ENCODE assay signal across 22 cellular contexts in the genomic region with DNA sequence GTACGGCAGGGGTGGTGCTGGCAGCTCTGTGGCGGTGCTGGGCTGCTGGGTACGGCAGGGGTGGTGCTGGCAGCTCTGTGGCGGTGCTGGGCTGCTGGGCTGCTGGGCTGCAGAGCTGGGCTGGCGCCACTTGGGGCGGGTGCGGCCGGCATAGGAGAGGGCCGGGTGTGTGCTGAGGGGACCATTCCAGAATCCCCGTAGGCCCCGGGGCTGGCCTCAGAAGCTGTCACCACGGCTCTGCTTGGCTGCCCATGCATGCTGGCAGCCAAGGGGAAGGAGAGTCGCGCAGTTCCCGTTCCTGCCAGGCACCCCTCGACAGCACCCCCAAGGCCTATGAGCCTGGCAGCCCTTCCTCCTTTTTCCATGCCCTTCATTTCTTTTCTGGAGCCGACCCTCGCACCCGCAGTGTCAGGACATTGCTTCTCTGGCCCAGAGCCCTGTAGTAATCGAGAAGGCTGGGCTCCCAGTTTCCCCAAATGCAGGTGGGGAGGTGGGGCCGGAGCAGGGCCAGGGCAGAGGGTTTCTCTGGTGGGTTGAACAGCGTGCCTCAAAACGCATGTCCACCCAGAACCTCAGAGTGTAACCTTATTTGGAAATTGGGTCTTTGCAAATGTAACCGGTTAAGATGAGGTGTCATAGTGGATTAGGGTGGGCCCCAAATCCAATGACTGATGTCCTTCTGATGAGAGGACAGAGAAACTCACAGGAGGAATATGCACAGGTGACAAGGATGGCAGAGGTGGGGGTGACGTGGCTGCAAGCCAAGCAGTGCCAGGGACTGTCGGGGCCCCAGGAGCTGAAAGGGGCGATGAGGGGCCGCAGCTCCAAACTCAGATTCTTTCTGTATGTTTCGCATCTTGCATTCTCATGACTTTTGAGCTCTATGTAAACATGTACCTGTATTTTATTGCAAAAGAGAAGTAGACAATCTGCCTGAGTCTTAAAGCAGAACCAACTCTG.
DNase-seq lines count a peak whose midpoint lies in the region; ATAC-seq lines count a peak whose summit lies in the region.
"Had no signal": no experiment of that assay in that cellular context is flagged by ENCODE, and none has a peak within 500 bp of the region (broad histone marks: within the 10 kb centered on the region; RNA-seq: fewer than 3 reads in every experiment).

No MANE protein-coding gene starts in this region.

- intact Hi-C loops in left cardiac atrium (cut with DNase I) (no loop called here), cardiac septum (cut with DNase I) (no loop called here), aorta (cut with DNase I) (no loop called here)

- H3K27ac ChIP-seq in cingulate gyrus (ENCODE audit: low read depth, low read length), result peak overlapping the region; percentile 72
- H3K27ac ChIP-seq in aorta (ENCODE audit: low read depth in 1 of 2, low read length in 2 of 2), result peak overlapping the region in 1 of 2 donors; percentile 7
- H3K27ac ChIP-seq: A549, epithelial cell of prostate, KMS-11, left lung, psoas muscle, WERI-Rb-1 had no signal

- no peaks in the 10 kb centered on the region for H3K9me3 ChIP-seq in aorta (ENCODE audit: control insufficient read depth, low read length)
- H3K9me3 ChIP-seq: A549, BE2C had no signal

- no peaks in the 10 kb centered on the region for H3K4me1 ChIP-seq in aorta (ENCODE audit: control insufficient read depth in 1 of 2, insufficient read depth in 2 of 2, low read length in 2 of 2)
- H3K4me1 ChIP-seq: A549, BE2C, left lung, psoas muscle had no signal

- no peaks in the 10 kb centered on the region for H3K27me3 ChIP-seq in aorta (ENCODE audit: control insufficient read depth in 1 of 2, insufficient read depth in 2 of 2, low read length in 1 of 2)

- no peak overlapping the region for H3K4me3 ChIP-seq in aorta (ENCODE audit: low read length in 2 of 2)
- H3K4me3 ChIP-seq: A549, left lung, psoas muscle had no signal

- no peaks in the 10 kb centered on the region for H3K27me3 Mint-ChIP-seq in naive B cell
- H3K27me3 Mint-ChIP-seq in activated T-cell treated with anti-CD3 and anti-CD28 coated beads, Interleukin-2, amount 50 U/mL, for 72 hours (ENCODE audit: low read depth), result no peaks in the 10 kb centered on the region

- ATAC-seq in left cardiac atrium (no peak), naive B cell (ENCODE audit: low read depth in 2 of 2) (peak; percentile 25 to 28), aorta (ENCODE audit: low FRiP score) (peak; percentile 17), HG03571 (IDR thresholded peaks at IDR 0.05; ENCODE audit: unreplicated experiment) (no peak)
- no peak for ATAC-seq in activated T-cell treated with anti-CD3 and anti-CD28 coated beads, Interleukin-2, amount 50 U/mL, for 72 hours (replicated peaks in 1 of 2)
- ATAC-seq: left lung, psoas muscle, SK-N-SH treated with all-trans-retinoic acid at 6 μM for 48 hours had no signal

- WGBS in aorta, 2 donors, result 31 to 32% methylated on average over 27 to 29 of the region's 29 CpGs

- peaks cover 5 to 40% (median 24%) of the 10 kb centered on the region in 7 donors for H3K9me3 Mint-ChIP-seq in naive B cell
- H3K9me3 Mint-ChIP-seq in activated T-cell treated with anti-CD3 and anti-CD28 coated beads, Interleukin-2, amount 50 U/mL, for 72 hours, result peaks cover 3 to 12% of the 10 kb centered on the region in 2 donors

- H3K4me3 Mint-ChIP-seq in naive B cell, result peak overlapping the region; percentile 27 to 77 (median 58)
- no peak overlapping the region for H3K4me3 Mint-ChIP-seq in activated T-cell treated with anti-CD3 and anti-CD28 coated beads, Interleukin-2, amount 50 U/mL, for 72 hours
- H3K4me3 Mint-ChIP-seq: activated naive CD8-positive, alpha-beta T cell treated with anti-CD3 and anti-CD28 coated beads for 36 hours; T-helper 2 cell treated with Interferon-gamma antibody and Interleukin-4, amounts not matched to agents 5 μg/mL and 100 μg/mL, for 36 hours had no signal

- DNase-seq in left cardiac atrium (peak; percentile 12), cardiac septum (ENCODE audit: low spot score) (no peak), naive B cell (no peak), aorta (peak; percentile 56 to 81), islet precursor cell (no peak)
- no peak for DNase-seq in activated T-cell treated with anti-CD3 and anti-CD28 coated beads, Interleukin-2, amount 50 U/mL, for 72 hours
- DNase-seq: activated CD4-positive, alpha-beta T cell treated with anti-CD3 and anti-CD28 coated beads, Interleukin-2, amount 50 U/mL, for 1 hour; activated naive CD8-positive, alpha-beta T cell treated with anti-CD3 and anti-CD28 coated beads for 36 hours; BE2C; COR-L47; effector CD4-positive, alpha-beta T cell; NCI-H526 treated with DMSO at 0.1 percent for 48 hours; WERI-Rb-1 had no signal

- peaks cover 12 to 29% of the 10 kb centered on the region in 2 donors for H3K36me3 Mint-ChIP-seq in naive B cell
- peaks cover 2 to 6% of the 10 kb centered on the region in 2 donors for H3K36me3 Mint-ChIP-seq in activated T-cell treated with anti-CD3 and anti-CD28 coated beads, Interleukin-2, amount 50 U/mL, for 72 hours (ENCODE audit: insufficient read depth in 2 of 2)

- no peaks in the 10 kb centered on the region for H3K36me3 ChIP-seq in aorta (ENCODE audit: control insufficient read depth in 1 of 2, insufficient read depth in 2 of 2, low read length in 1 of 2)
- H3K36me3 ChIP-seq: BE2C, left lung, WERI-Rb-1 had no signal

- peak overlapping the region in 5 of 6 donors; percentile 30 to 60 (median 49) for H3K27ac Mint-ChIP-seq in naive B cell
- H3K27ac Mint-ChIP-seq in activated T-cell treated with anti-CD3 and anti-CD28 coated beads, Interleukin-2, amount 50 U/mL, for 72 hours, result no peak overlapping the region
- H3K27ac Mint-ChIP-seq: activated naive CD8-positive, alpha-beta T cell treated with anti-CD3 and anti-CD28 coated beads for 36 hours; T-helper 2 cell treated with Interferon-gamma antibody and Interleukin-4, amounts not matched to agents 5 μg/mL and 100 μg/mL, for 36 hours had no signal

- H3K4me1 Mint-ChIP-seq in naive B cell, result peaks cover 47 to 63% (median 57%) of the 10 kb centered on the region in 3 donors
- H3K4me1 Mint-ChIP-seq in activated T-cell treated with anti-CD3 and anti-CD28 coated beads, Interleukin-2, amount 50 U/mL, for 72 hours (ENCODE audit: low read depth), result no peaks in the 10 kb centered on the region
- H3K4me1 Mint-ChIP-seq: activated naive CD8-positive, alpha-beta T cell treated with anti-CD3 and anti-CD28 coated beads for 36 hours had no signal

Comparison
In these comparisons a context has a peak if more than half of its experiments do, and no peak if none do; other contexts are left out.
1. DNase-seq: peak in left cardiac atrium (single experiment) and aorta (2 of 2); none in cardiac septum (single experiment), naive B cell (single experiment), islet precursor cell (single experiment) and activated T-cell treated with anti-CD3 and anti-CD28 coated beads, Interleukin-2, amount 50 U/mL, for 72 hours (0 of 2).
2. ATAC-seq: peak in naive B cell (2 of 2) and aorta (single experiment); none in left cardiac atrium (0 of 2), activated T-cell treated with anti-CD3 and anti-CD28 coated beads, Interleukin-2, amount 50 U/mL, for 72 hours (0 of 2) and HG03571 (single experiment).
3. H3K4me3 Mint-ChIP-seq: peak in naive B cell (8 of 8); none in activated T-cell treated with anti-CD3 and anti-CD28 coated beads, Interleukin-2, amount 50 U/mL, for 72 hours (0 of 2).